In the genomic region with DNA sequence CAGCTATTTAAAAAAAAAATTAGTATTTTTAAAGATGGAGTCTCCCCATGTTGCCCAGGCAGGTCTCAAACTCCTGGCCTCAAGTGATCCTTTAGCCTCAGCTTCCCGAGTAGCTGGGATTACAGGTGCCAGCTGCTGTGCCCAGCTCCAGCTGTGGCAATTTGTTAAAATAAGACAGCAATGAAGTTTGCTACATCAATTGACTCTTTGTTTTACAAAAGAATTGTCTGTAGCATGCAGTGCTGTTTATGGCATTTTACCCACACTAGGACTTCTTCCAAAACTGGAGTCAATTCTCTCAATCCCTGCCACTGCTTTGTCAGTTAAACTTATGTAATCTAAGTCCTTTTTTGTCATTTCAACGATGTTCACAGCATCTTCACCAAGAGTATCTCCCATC, we compare ENCODE assay signal across 13 cellular contexts.
"Had no signal": no experiment of that assay in that cellular context is flagged by ENCODE, and none has a peak within 500 bp of the region (broad histone marks: within the 10 kb centered on the region; RNA-seq: fewer than 3 reads in every experiment).

No MANE protein-coding gene starts in this region.

- H3K9me3 Mint-ChIP-seq: activated T-cell treated with anti-CD3 and anti-CD28 coated beads, Interleukin-2, amount 50 U/mL, for 72 hours had no signal

- DNase-seq: activated CD4-positive, alpha-beta T cell treated with anti-CD3 and anti-CD28 coated beads, Interleukin-2, amount 50 U/mL, for 48 hours; activated CD4-positive, CD25-positive, alpha-beta regulatory T cell; activated T-cell treated with anti-CD3 and anti-CD28 coated beads, Interleukin-2, amount 50 U/mL, for 72 hours; heart left ventricle; islet precursor cell; left lung; mesenchymal stem cell; SHP77 treated with DMSO at 0.1 percent for 48 hours; T-helper 17 cell; trophoblast cell had no signal

- H3K4me3 Mint-ChIP-seq: activated naive CD8-positive, alpha-beta T cell; T-helper 17 cell had no signal

- H3K27me3 Mint-ChIP-seq: activated naive CD8-positive, alpha-beta T cell; T-helper 17 cell had no signal

- H3K36me3 ChIP-seq: left lung had no signal

- H3K4me1 Mint-ChIP-seq: T-helper 17 cell had no signal

- H3K27ac Mint-ChIP-seq: activated naive CD8-positive, alpha-beta T cell; T-helper 17 cell had no signal

- H3K9me3 ChIP-seq: heart left ventricle, left lung had no signal

- H3K4me3 ChIP-seq: heart left ventricle, left lung, skin epidermis had no signal

- H3K27me3 ChIP-seq: heart left ventricle, left lung had no signal

- H3K27ac ChIP-seq: heart left ventricle, left lung, parathyroid adenoma, skin epidermis had no signal
